17 cellular contexts compared by ENCODE assay signal in the genomic region with DNA sequence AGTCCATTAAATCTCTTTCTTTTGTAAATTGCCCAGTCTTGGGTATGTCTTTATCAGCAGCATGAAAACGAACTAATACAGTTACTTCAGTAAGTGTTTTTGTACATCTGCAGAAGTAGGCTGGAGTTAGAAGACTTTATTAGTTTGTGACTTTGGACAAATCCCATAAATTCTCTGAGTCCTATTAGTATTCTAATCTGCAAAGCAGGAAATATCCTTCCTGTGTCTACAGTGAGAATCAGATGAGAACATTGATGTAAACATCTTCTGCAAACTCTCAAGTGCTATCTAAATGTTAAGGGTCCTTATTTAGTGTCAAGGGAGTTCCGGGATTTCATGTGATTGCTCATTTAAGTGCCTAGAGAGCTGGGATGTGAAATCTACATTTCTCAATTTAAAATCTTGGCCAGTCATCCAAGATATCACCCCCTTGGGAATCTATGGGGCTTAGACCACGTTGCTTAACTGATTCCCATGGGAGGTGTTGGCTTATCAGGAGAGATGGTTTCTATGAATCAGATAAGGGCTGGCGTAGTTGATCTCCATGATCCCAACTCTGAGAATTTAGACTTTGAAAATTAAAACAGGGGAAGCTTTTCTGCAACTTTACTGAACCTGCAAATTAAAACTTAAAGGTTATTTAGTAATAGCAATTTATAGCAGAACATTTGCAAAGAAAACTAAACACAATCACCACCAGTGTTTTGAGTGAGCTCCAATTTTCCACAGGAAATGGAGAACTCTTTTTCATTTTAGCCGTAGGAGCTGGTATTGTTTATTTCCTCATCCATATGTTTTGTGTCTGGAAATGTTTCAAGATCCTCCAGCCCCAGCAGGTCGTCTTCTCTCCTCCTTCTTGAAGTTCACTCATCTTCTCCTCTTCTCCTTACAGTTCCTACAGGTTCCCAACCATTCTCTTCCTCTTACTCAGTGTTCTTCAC.
"Had no signal": no experiment of that assay in that cellular context is flagged by ENCODE, and none has a peak within 500 bp of the region (broad histone marks: within the 10 kb centered on the region; RNA-seq: fewer than 3 reads in every experiment).

No MANE protein-coding gene starts in this region.

- H3K4me1 Mint-ChIP-seq: immature natural killer cell had no signal

- H3K36me3 ChIP-seq: brain microvascular endothelial cell, sigmoid colon, suprapubic skin had no signal

- H3K4me1 ChIP-seq: sigmoid colon, suprapubic skin had no signal

- H3K4me3 ChIP-seq: lung, sigmoid colon, suprapubic skin had no signal

- H3K4me3 Mint-ChIP-seq: activated naive CD8-positive, alpha-beta T cell; activated T-cell treated with anti-CD3 and anti-CD28 coated beads, Interleukin-2, amount 50 U/mL, for 24 hours; immature natural killer cell; natural killer cell; T-helper 1 cell treated with Interleukin-12 subunit alpha and Interleukin-12 subunit beta and Interleukin-4 antibody, amounts not matched to agents 30 μg/mL and 1 μg/mL, for 36 hours; type B pancreatic cell had no signal

- H3K36me3 Mint-ChIP-seq: activated naive CD8-positive, alpha-beta T cell; natural killer cell; type B pancreatic cell had no signal

- ATAC-seq: natural killer cell; stimulated activated naive CD8-positive, alpha-beta T cell treated with anti-CD3 and anti-CD28 coated beads, Interleukin-15, Interleukin-2, amounts not matched to agents 100 U/mL and 50 U/mL, for 24 hours had no signal

- DNase-seq: activated CD4-positive, CD25-positive, alpha-beta regulatory T cell; activated effector memory CD4-positive, alpha-beta T cell treated with anti-CD3 and anti-CD28 coated beads, Interleukin-2, amount 50 U/mL, for 16 hours; activated T-cell treated with anti-CD3 and anti-CD28 coated beads, Interleukin-2, amount 50 U/mL, for 24 hours; brain microvascular endothelial cell; effector CD4-positive, alpha-beta T cell; immature natural killer cell; natural killer cell; occipital lobe; sigmoid colon; stimulated activated CD4-positive, alpha-beta T cell treated with anti-CD3 and anti-CD28 coated beads, Interleukin-4, amount 100 ng/mL, for 1 hour; stimulated activated CD8-positive, alpha-beta memory T cell treated with anti-CD3 and anti-CD28 coated beads, Interleukin-4, amount 100 ng/mL, for 48 hours; stimulated activated naive CD8-positive, alpha-beta T cell treated with anti-CD3 and anti-CD28 coated beads, Interleukin-15, Interleukin-2, amounts not matched to agents 100 U/mL and 50 U/mL, for 24 hours had no signal

- H3K27me3 Mint-ChIP-seq: activated naive CD8-positive, alpha-beta T cell; activated T-cell treated with anti-CD3 and anti-CD28 coated beads, Interleukin-2, amount 50 U/mL, for 24 hours had no signal

- H3K9me3 Mint-ChIP-seq: natural killer cell; T-helper 1 cell treated with Interleukin-12 subunit alpha and Interleukin-12 subunit beta and Interleukin-4 antibody, amounts not matched to agents 30 μg/mL and 1 μg/mL, for 36 hours had no signal

- H3K27ac Mint-ChIP-seq: activated naive CD8-positive, alpha-beta T cell; activated T-cell treated with anti-CD3 and anti-CD28 coated beads, Interleukin-2, amount 50 U/mL, for 24 hours; natural killer cell; T-helper 1 cell treated with Interleukin-12 subunit alpha and Interleukin-12 subunit beta and Interleukin-4 antibody, amounts not matched to agents 30 μg/mL and 1 μg/mL, for 36 hours; type B pancreatic cell had no signal

- H3K27me3 ChIP-seq: brain microvascular endothelial cell, sigmoid colon, suprapubic skin had no signal

- H3K27ac ChIP-seq: brain microvascular endothelial cell, sigmoid colon, suprapubic skin had no signal
